8 cellular contexts compared by ENCODE assay signal in genomic region chr11:113314389-113315301, GRCh38. TPM values are rescaled to one million over a fixed set of nuclear protein-coding genes. Genes with fewer than 3 reads are reported as not detected.
DNase-seq lines count a peak whose midpoint lies in the region; ATAC-seq and TF ChIP-seq lines count a peak whose summit lies in the region.

Gene TTC12 (plus strand): TSS chr11:113314583. CDS start chr11:113316258, 1,675 bp downstream.

- peak within 1 kb of the TSS; percentile 86 for H2AFZ ChIP-seq in parathyroid adenoma

- H3K36me3 ChIP-seq in cardiac muscle cell (no peaks in the 10 kb centered on the region), parathyroid adenoma (ENCODE audit: control insufficient read depth, insufficient read depth, low read length) (no peaks in the 10 kb centered on the region), thyroid gland (peaks cover 0 to 4% of the 10 kb centered on the region in 2 donors)

- H3K4me3 ChIP-seq in LNCaP clone FGC (ENCODE audit: low read depth, low read length) (peak within 1 kb of the TSS; percentile 81), cardiac muscle cell (peak within 1 kb of the TSS; percentile 42), parathyroid adenoma (ENCODE audit: low read depth, low read length) (peak within 1 kb of the TSS; percentile 78), thyroid gland (replicated peaks in 1 of 3) (peak within 1 kb of the TSS; percentile 46 to 66 (median 57))

- peaks cover 19% of the 10 kb centered on the region for H3K36me3 Mint-ChIP-seq in activated naive CD8-positive, alpha-beta T cell treated with anti-CD3 and anti-CD28 coated beads, Interleukin-2, amount 10 ng/mL, durations not matched to agents 7 days and 5 days

- H3K27me3 ChIP-seq in cardiac muscle cell (no peaks in the 10 kb centered on the region), parathyroid adenoma (ENCODE audit: control insufficient read depth, insufficient read depth, low read length) (no peaks in the 10 kb centered on the region), thyroid gland (no peaks in the 10 kb centered on the region)

- peak within 1 kb of the TSS; percentile 72 for H3K27ac Mint-ChIP-seq in activated naive CD8-positive, alpha-beta T cell treated with anti-CD3 and anti-CD28 coated beads, Interleukin-2, amount 10 ng/mL, durations not matched to agents 7 days and 5 days

- no peaks in the 10 kb centered on the region for H3K9me3 Mint-ChIP-seq in activated naive CD8-positive, alpha-beta T cell treated with anti-CD3 and anti-CD28 coated beads, Interleukin-2, amount 10 ng/mL, durations not matched to agents 7 days and 5 days

- no peak within 1 kb of the TSS for H3K9ac ChIP-seq in parathyroid adenoma

- peak within 1 kb of the TSS; percentile 77 for H3K4me3 Mint-ChIP-seq in activated naive CD8-positive, alpha-beta T cell treated with anti-CD3 and anti-CD28 coated beads, Interleukin-2, amount 10 ng/mL, durations not matched to agents 7 days and 5 days

- peaks cover 12% of the 10 kb centered on the region for H3K4me1 Mint-ChIP-seq in activated naive CD8-positive, alpha-beta T cell treated with anti-CD3 and anti-CD28 coated beads, Interleukin-2, amount 10 ng/mL, durations not matched to agents 7 days and 5 days

- H3K4me2 ChIP-seq in parathyroid adenoma (ENCODE audit: low read length), result peak within 1 kb of the TSS; percentile 79

- ATAC-seq in GM21786 (IDR thresholded peaks at IDR 0.05; ENCODE audit: unreplicated experiment), result peak; percentile 98
- peak; percentile 97 for ATAC-seq in activated naive CD8-positive, alpha-beta T cell treated with anti-CD3 and anti-CD28 coated beads, Interleukin-2, amount 10 ng/mL, durations not matched to agents 7 days and 5 days (ENCODE audit: low read depth)

- 6 to 11% methylated on average over 16 to 24 of the region's 64 CpGs for WGBS in thyroid gland, 2 donors

- no peaks in the 10 kb centered on the region for H3K79me2 ChIP-seq in parathyroid adenoma

- TF ChIP-seq CTCF in LNCaP clone FGC (IDR thresholded peaks at IDR 0.05; ENCODE audit: control insufficient read depth, extremely low read depth, insufficient read depth), result no peak
- no peak for TF ChIP-seq CTCF in cardiac muscle cell (IDR thresholded peaks at IDR 0.05; ENCODE audit: low read depth, low read length)
- TF ChIP-seq CTCF in parathyroid adenoma (IDR thresholded peaks at IDR 0.05), result no peak
- no peak for TF ChIP-seq CTCF in thyroid gland (IDR thresholded peaks at IDR 0.05)

- intact Hi-C loops in thyroid gland (cut with DNase I), result no loop called here

- H3K4me1 ChIP-seq in cardiac muscle cell (ENCODE audit: low read depth) (no peaks in the 10 kb centered on the region), parathyroid adenoma (peaks cover 19% of the 10 kb centered on the region), thyroid gland (peaks cover 6 to 14% of the 10 kb centered on the region in 2 donors)

- POLR2A ChIA-PET in activated naive CD8-positive, alpha-beta T cell treated with anti-CD3 and anti-CD28 coated beads, Interleukin-2, amount 10 ng/mL, durations not matched to agents 7 days and 5 days (lab: Charles Lee), result interaction anchor here (0.6 kb wide), 2 partner anchors 559 to 1466 kb away, joined by 4 read pairs; no protein-coding TSS in a partner anchor

- H3K27ac ChIP-seq in cardiac muscle cell, result peak within 1 kb of the TSS; percentile 80
- peak within 1 kb of the TSS; percentile 70 for H3K27ac ChIP-seq in parathyroid adenoma
- peak within 1 kb of the TSS; percentile 57 to 82 (median 72) for H3K27ac ChIP-seq in thyroid gland

- DNase-seq in Daoy (ENCODE audit: low read depth) (peak; percentile 93), LNCaP clone FGC (ENCODE audit: low read depth) (peak; percentile 59), SKM-1 (lab: John Stamatoyannopoulos, UW; ENCODE audit: unreplicated experiment) (peak; percentile 65), cardiac muscle cell (ENCODE audit: low read depth in 1 of 2, low spot score in 1 of 2) (peak; percentile 94 to 97), thyroid gland (peak; percentile 95)
- peak; percentile 97 for DNase-seq in activated naive CD8-positive, alpha-beta T cell treated with anti-CD3 and anti-CD28 coated beads, Interleukin-2, amount 10 ng/mL, durations not matched to agents 7 days and 5 days

- no peaks in the 10 kb centered on the region for H3K27me3 Mint-ChIP-seq in activated naive CD8-positive, alpha-beta T cell treated with anti-CD3 and anti-CD28 coated beads, Interleukin-2, amount 10 ng/mL, durations not matched to agents 7 days and 5 days

- H3K9me3 ChIP-seq in cardiac muscle cell (ENCODE audit: low read depth), result no peaks in the 10 kb centered on the region
- no peaks in the 10 kb centered on the region for H3K9me3 ChIP-seq in parathyroid adenoma (ENCODE audit: control insufficient read depth, low read length)
- no peaks in the 10 kb centered on the region for H3K9me3 ChIP-seq in thyroid gland

- peak in 1 of 2 donors; percentile 68 for TF ChIP-seq POLR2A in thyroid gland (IDR thresholded peaks at IDR 0.05)

RNA-seq across cellular contexts. Expression of gene TTC12, which starts in this region (rescaled TPM):
- 6.9 and 9.9 TPM in 2 replicates for total RNA-seq in Daoy (2014; rRNA removed; shearing (Covaris generic))
- 10 to 100 TPM; 37.4 to 45.6 TPM for total RNA-seq in activated naive CD8-positive, alpha-beta T cell treated with anti-CD3 and anti-CD28 coated beads, Interleukin-2, amount 10 ng/mL, durations not matched to agents 7 days and 5 days
- total RNA-seq in cardiac muscle cell (17.7 and 30.5 TPM in 2 replicates), thyroid gland (10 to 100 TPM; 30.8 to 45.6 (median 36.8) TPM)
- polyA plus RNA-seq in cardiac muscle cell, result 14.9 and 19.4 TPM in 2 replicates

Comparison
In these comparisons a context has a peak if more than half of its experiments do, and no peak if none do; other contexts are left out.
1. Peak in every context shown above with its lines: DNase-seq, ATAC-seq, H3K4me3 ChIP-seq and H3K27ac ChIP-seq.